Comparison of ENCODE assay signal across 16 cellular contexts in genomic region chr3:161139686-161140085, GRCh38. TPM values are rescaled to one million over a fixed set of nuclear protein-coding genes. Genes with fewer than 3 reads are reported as not detected.
DNase-seq lines count a peak whose midpoint lies in the region; ATAC-seq and TF ChIP-seq lines count a peak whose summit lies in the region.
"Had no signal": no experiment of that assay in that cellular context is flagged by ENCODE, and none has a peak within 500 bp of the region (broad histone marks: within the 10 kb centered on the region; RNA-seq: fewer than 3 reads in every experiment).

No MANE protein-coding gene starts in this region.

- H3K36me3 Mint-ChIP-seq in CD4-positive, alpha-beta T cell (ENCODE audit: low read depth) = no peaks in the 10 kb centered on the region
- H3K36me3 Mint-ChIP-seq: CD4-positive, CD25-positive, alpha-beta regulatory T cell had no signal

- no peaks in the 10 kb centered on the region for H3K4me1 Mint-ChIP-seq in CD4-positive, alpha-beta T cell (ENCODE audit: low read depth)
- H3K4me1 Mint-ChIP-seq: CD4-positive, CD25-positive, alpha-beta regulatory T cell had no signal

- DNase-seq in ELF-1 (ENCODE audit: low read depth, low spot score) = peak; percentile 13
- DNase-seq in epithelial cell of esophagus (ENCODE audit: low read depth) = peak; percentile 53
- DNase-seq in lower lobe of right lung = no peak
- DNase-seq in GF-D8 (lab: John Stamatoyannopoulos, UW) = no peak
- DNase-seq in CD4-positive, alpha-beta T cell = no peak
- DNase-seq in DMS153 (lab: John Stamatoyannopoulos, UW) = no peak
- DNase-seq: ACHN; BE2C; C1 segment of cervical spinal cord; CD4-positive, CD25-positive, alpha-beta regulatory T cell; GDM1; H9; KG1 had no signal

- H3K9me3 Mint-ChIP-seq in CD4-positive, alpha-beta T cell = no peaks in the 10 kb centered on the region

- H3K27ac Mint-ChIP-seq in CD4-positive, alpha-beta T cell = no peak overlapping the region
- H3K27ac Mint-ChIP-seq: CD4-positive, CD25-positive, alpha-beta regulatory T cell; H9 had no signal

- intact Hi-C loops in lower lobe of right lung (cut with DNase I) = no loop called here
- intact Hi-C loops in CD4-positive, alpha-beta T cell (cut with DNase I, micrococcal nuclease) = no loop called here

- no peaks in the 10 kb centered on the region for H3K36me3 ChIP-seq in lower lobe of right lung
- H3K36me3 ChIP-seq: BE2C had no signal

- ATAC-seq in lower lobe of right lung (no peak), HG03196 (IDR thresholded peaks at IDR 0.05; ENCODE audit: unreplicated experiment) (no peak)
- ATAC-seq in CD4-positive, alpha-beta T cell (ENCODE audit: poor library complexity) = no peak

- no peaks in the 10 kb centered on the region for H3K27me3 ChIP-seq in lower lobe of right lung (ENCODE audit: low read depth)
- no peaks in the 10 kb centered on the region for H3K27me3 ChIP-seq in CD4-positive, alpha-beta T cell (ENCODE audit: control insufficient read depth, insufficient read depth, low read length)
- H3K27me3 ChIP-seq: BE2C had no signal

- H3K4me1 ChIP-seq in lower lobe of right lung = no peaks in the 10 kb centered on the region
- H3K4me1 ChIP-seq: BE2C had no signal

- H3K4me3 ChIP-seq in epithelial cell of esophagus (ENCODE audit: low read length) (no peak overlapping the region), lower lobe of right lung (no peak overlapping the region)

- POLR2A ChIA-PET in CD4-positive, alpha-beta T cell (lab: Charles Lee) = no interaction called here

- no peak for TF ChIP-seq CTCF in VCaP (conservative IDR thresholded peaks at IDR 0.05)
- no peak for TF ChIP-seq CTCF in epithelial cell of esophagus (IDR thresholded peaks at IDR 0.05; ENCODE audit: insufficient read depth, low read depth, low read length, missing control alignments)
- TF ChIP-seq CTCF in lower lobe of right lung (IDR thresholded peaks at IDR 0.05) = no peak
- no peak for TF ChIP-seq CTCF in CD4-positive, alpha-beta T cell (IDR thresholded peaks at IDR 0.05)

- no peaks in the 10 kb centered on the region for H3K9me3 ChIP-seq in lower lobe of right lung
- no peaks in the 10 kb centered on the region for H3K9me3 ChIP-seq in CD4-positive, alpha-beta T cell (ENCODE audit: control insufficient read depth, low read length)
- H3K9me3 ChIP-seq: BE2C had no signal

- no peaks in the 10 kb centered on the region for H3K27me3 Mint-ChIP-seq in CD4-positive, alpha-beta T cell
- H3K27me3 Mint-ChIP-seq: CD4-positive, CD25-positive, alpha-beta regulatory T cell had no signal

- H3K27ac ChIP-seq in VCaP (peak overlapping the region; percentile 74), lower lobe of right lung (peak overlapping the region; percentile 53)
- H3K27ac ChIP-seq in CD4-positive, alpha-beta T cell (ENCODE audit: low read depth, low read length) = no peak overlapping the region

- H3K4me3 Mint-ChIP-seq in CD4-positive, alpha-beta T cell = no peak overlapping the region
- H3K4me3 Mint-ChIP-seq: CD4-positive, CD25-positive, alpha-beta regulatory T cell; H9 had no signal

- CTCF ChIA-PET in CD4-positive, alpha-beta T cell (lab: Charles Lee) = interaction anchor here (0.8 kb wide), 1 partner anchor 10 kb away, joined by 3 read pairs; no protein-coding TSS in a partner anchor

RNA-seq across cellular contexts. Expression of gene B3GALNT1, which starts 34.5 kb away (rescaled TPM):
- 25.8 TPM for total RNA-seq in lower lobe of right lung
- total RNA-seq in CD4-positive, alpha-beta T cell = under 1 TPM; 0.20 to 0.33 TPM
- total RNA-seq: HT-29 had no signal

Comparison
In these comparisons a context has a peak if more than half of its experiments do, and no peak if none do; other contexts are left out.
1. DNase-seq: peak in ELF-1 (single experiment) and epithelial cell of esophagus (single experiment); none in lower lobe of right lung (single experiment), GF-D8 (single experiment), CD4-positive, alpha-beta T cell (0 of 10) and DMS153 (single experiment).
2. RNA of gene B3GALNT1, which starts 34.5 kb away (total RNA-seq): 25.8 TPM in lower lobe of right lung (single experiment); 0.20 to 0.33 TPM in CD4-positive, alpha-beta T cell; every median in the first group is over 10 times any median in the second.